1 cellular context compared by ENCODE assay signal in genomic region chr16:84144859-84145639, GRCh38.
TF ChIP-seq lines count a peak whose summit lies in the region.

DNAAF1 (plus strand) TSS chr16:84145308; CDS start chr16:84145441, 133 bp downstream.
HSDL1 (minus strand) TSS chr16:84145177; CDS start chr16:84131321, 13,856 bp downstream.

TF ChIP-seq in WTC11, 78 proteins besides CTCF, POLR2A, EP300 and RAD21 (continued from another document):
- peak; percentile 99 for TF ChIP-seq USF2 (CRISPR knock-in tag; IDR thresholded peaks at IDR 0.05)
- TF ChIP-seq KAT7 (CRISPR knock-in tag; IDR thresholded peaks at IDR 0.05; ENCODE audit: borderline replicate concordance), result 0 out of 2 replicates have a peak, but pooled peaks have one; percentile 41
- no peak for TF ChIP-seq SMAD4 (CRISPR knock-in tag; IDR thresholded peaks at IDR 0.05)
- TF ChIP-seq ARID4B (CRISPR knock-in tag; IDR thresholded peaks at IDR 0.05; ENCODE audit: borderline replicate concordance), result no peak; the same call in 1 of the 2 replicates
- no peak; the same call in 1 of the 2 replicates for TF ChIP-seq MAX (CRISPR knock-in tag; IDR thresholded peaks at IDR 0.05)
- no peak for TF ChIP-seq GTF2I (CRISPR knock-in tag; conservative IDR thresholded peaks at IDR 0.05)
- no peak for TF ChIP-seq ZNF281 (CRISPR knock-in tag; IDR thresholded peaks at IDR 0.05)
- TF ChIP-seq USF1 (CRISPR knock-in tag; IDR thresholded peaks at IDR 0.05), result peak; percentile 84
- no peak for TF ChIP-seq JAZF1 (CRISPR knock-in tag; IDR thresholded peaks at IDR 0.05)
- peak; percentile 83 for TF ChIP-seq HMGXB4 (CRISPR knock-in tag; IDR thresholded peaks at IDR 0.05)
- TF ChIP-seq ZNF532 (CRISPR knock-in tag; IDR thresholded peaks at IDR 0.05; ENCODE audit: borderline replicate concordance), result no peak
- no peak for TF ChIP-seq SMAD3 (CRISPR knock-in tag; IDR thresholded peaks at IDR 0.05; ENCODE audit: borderline replicate concordance)
- no peak for TF ChIP-seq ZNF317 (CRISPR knock-in tag; IDR thresholded peaks at IDR 0.05; ENCODE audit: borderline replicate concordance, low read depth)
- TF ChIP-seq SP1 (CRISPR knock-in tag; conservative IDR thresholded peaks at IDR 0.05), result peak; percentile 82
- no peak for TF ChIP-seq ELF4 (CRISPR knock-in tag; IDR thresholded peaks at IDR 0.05; ENCODE audit: low read depth)
- no peak for TF ChIP-seq FOXJ3 (CRISPR knock-in tag; IDR thresholded peaks at IDR 0.05; ENCODE audit: borderline replicate concordance)
- TF ChIP-seq TCF7 (CRISPR knock-in tag; IDR thresholded peaks at IDR 0.05; ENCODE audit: low read depth), result no peak
- TF ChIP-seq ZNF512 (CRISPR knock-in tag; IDR thresholded peaks at IDR 0.05; ENCODE audit: borderline replicate concordance), result no peak
- TF ChIP-seq EMX1 (CRISPR knock-in tag; IDR thresholded peaks at IDR 0.05), result no peak
- no peak for TF ChIP-seq OVOL2 (CRISPR knock-in tag; IDR thresholded peaks at IDR 0.05; ENCODE audit: borderline replicate concordance)
- TF ChIP-seq CBFB (CRISPR knock-in tag; IDR thresholded peaks at IDR 0.05; ENCODE audit: low read depth), result no peak
- TF ChIP-seq NR3C1 (CRISPR knock-in tag; conservative IDR thresholded peaks at IDR 0.05; ENCODE audit: low read depth), result no peak
- TF ChIP-seq TEAD1 (CRISPR knock-in tag; IDR thresholded peaks at IDR 0.05), result no peak
- TF ChIP-seq ZNF232 (CRISPR knock-in tag; IDR thresholded peaks at IDR 0.05), result no peak
- TF ChIP-seq E2F5 (CRISPR knock-in tag; IDR thresholded peaks at IDR 0.05), result 0 out of 2 replicates have a peak, but pooled peaks have one; percentile 50
